ENCODE assay signal across 13 cellular contexts in genomic region chr18:73784853-73785252, GRCh38.
DNase-seq lines count a peak whose midpoint lies in the region; ATAC-seq and TF ChIP-seq lines count a peak whose summit lies in the region.
"Had no signal": no experiment of that assay in that cellular context is flagged by ENCODE, and none has a peak within 500 bp of the region (broad histone marks: within the 10 kb centered on the region; RNA-seq: fewer than 3 reads in every experiment).

No MANE protein-coding gene starts in this region.

- H3K27me3 ChIP-seq in BLaER1, result no peaks in the 10 kb centered on the region
- no peaks in the 10 kb centered on the region for H3K27me3 ChIP-seq in IMR-90 (ENCODE audit: control insufficient read depth, insufficient read depth, low read length)
- no peaks in the 10 kb centered on the region for H3K27me3 ChIP-seq in neuronal stem cell (ENCODE audit: control insufficient read depth in 3 of 3, insufficient read depth in 3 of 3, low read depth in 1 of 3, low read length in 3 of 3)
- H3K27me3 ChIP-seq in aorta (ENCODE audit: control insufficient read depth in 1 of 2, insufficient read depth in 2 of 2, low read length in 1 of 2), result no peaks in the 10 kb centered on the region
- H3K27me3 ChIP-seq in Caco-2 (replicated peaks; ENCODE audit: control insufficient read depth, insufficient read depth, low read length), result no peaks in the 10 kb centered on the region

- H3K36me3 Mint-ChIP-seq in Caco-2 (ENCODE audit: insufficient read depth, unreplicated experiment), result no peaks in the 10 kb centered on the region
- H3K36me3 Mint-ChIP-seq: CD4-positive, CD25-positive, alpha-beta regulatory T cell had no signal

- no peak overlapping the region for H4K91ac ChIP-seq in IMR-90 (ENCODE audit: insufficient read depth, low read depth, low read length)
- H4K91ac ChIP-seq in neuronal stem cell (ENCODE audit: low read depth, low read length, poor library complexity), result no peak overlapping the region

- BruUV-seq in IMR-90 (replicated peaks; lab: Mats Ljungman, UMichigan), result no TSS peak
- BruUV-seq in Caco-2 (replicated peaks; lab: Mats Ljungman, UMichigan), result no TSS peak

- H3K9me1 ChIP-seq in IMR-90 (ENCODE audit: insufficient read depth, low read length), result no peaks in the 10 kb centered on the region

- H2BK5ac ChIP-seq in IMR-90 (ENCODE audit: low read depth, low read length, poor library complexity, severe bottlenecking) (no peak overlapping the region), neuronal stem cell (ENCODE audit: low read length) (no peak overlapping the region)

- no peak for TF ChIP-seq RAD21 in IMR-90 (IDR thresholded peaks at IDR 0.05; ENCODE audit: low read length)

- CTCF ChIA-PET in IMR-90 (lab: Yijun Ruan, JAX), result interaction anchor here (1.4 kb wide), 1 partner anchor 11 kb away, joined by 3 read pairs; no protein-coding TSS in a partner anchor
- CTCF ChIA-PET in Caco-2 (lab: Charles Lee), result no interaction called here

- peaks cover 17% of the 10 kb centered on the region for H3K4me1 ChIP-seq in BLaER1
- peaks cover 2% of the 10 kb centered on the region; the same call in 1 of the 2 replicates for H3K4me1 ChIP-seq in IMR-90 (ENCODE audit: control insufficient read depth, insufficient read depth, low read length)
- no peaks in the 10 kb centered on the region for H3K4me1 ChIP-seq in neuronal stem cell (ENCODE audit: control insufficient read depth in 2 of 2, insufficient read depth in 1 of 2, low read depth in 1 of 2, low read length in 2 of 2)
- H3K4me1 ChIP-seq in aorta (ENCODE audit: control insufficient read depth in 1 of 2, insufficient read depth in 2 of 2, low read length in 2 of 2), result no peaks in the 10 kb centered on the region
- H3K4me1 ChIP-seq in Caco-2, result no peaks in the 10 kb centered on the region

- H2AK5ac ChIP-seq in IMR-90 (ENCODE audit: low read depth, low read length) (no peak overlapping the region), neuronal stem cell (ENCODE audit: low read depth, low read length) (no peak overlapping the region)

- no peak overlapping the region for H2BK12ac ChIP-seq in neuronal stem cell (ENCODE audit: low read length)

- H3K27ac ChIP-seq in BLaER1 (peak overlapping the region; percentile 59), IMR-90 (ENCODE audit: insufficient read depth, low read length) (no peak overlapping the region), neuronal stem cell (replicated peaks; ENCODE audit: low read length) (no peak overlapping the region), aorta (ENCODE audit: low read depth in 1 of 2, low read length in 2 of 2) (no peak overlapping the region)

- no peak for DNase-seq in IMR-90
- peak; percentile 34 for DNase-seq in dermis blood vessel endothelial cell
- DNase-seq in neuronal stem cell (ENCODE audit: low spot score), result no peak
- DNase-seq in aorta, result no peak
- DNase-seq in NCI-H146 (lab: John Stamatoyannopoulos, UW), result no peak
- DNase-seq in Caco-2, result no peak
- DNase-seq in left cardiac atrium, result no peak
- DNase-seq: Calu3; CD4-positive, CD25-positive, alpha-beta regulatory T cell; DMS 273 treated with DMSO at 0.1 percent for 48 hours; GOT3; H9 had no signal

- dilution Hi-C loops in IMR-90 (cut with HindIII; ENCODE audit: low sequenced_read_pairs, unreplicated experiment), result no loop called here

- H2AFZ ChIP-seq in IMR-90 (replicated peaks; ENCODE audit: low read length, poor library complexity), result no peak overlapping the region
- H2AFZ ChIP-seq in neuronal stem cell (ENCODE audit: low read length), result peak overlapping the region; percentile 45

- no peak overlapping the region for H4K5ac ChIP-seq in IMR-90 (ENCODE audit: low read depth, low read length)

- H3K36me3 ChIP-seq in BLaER1 (no peaks in the 10 kb centered on the region), IMR-90 (ENCODE audit: control insufficient read depth, insufficient read depth, low read length) (no peaks in the 10 kb centered on the region), neuronal stem cell (replicated peaks in 1 of 2; ENCODE audit: control insufficient read depth in 2 of 2, insufficient read depth in 2 of 2, low read length in 2 of 2) (no peaks in the 10 kb centered on the region), aorta (ENCODE audit: control insufficient read depth in 1 of 2, insufficient read depth in 2 of 2, low read length in 1 of 2) (no peaks in the 10 kb centered on the region), Caco-2 (ENCODE audit: control insufficient read depth, insufficient read depth, low read length) (no peaks in the 10 kb centered on the region)

- H3K4me3 ChIP-seq in BLaER1 (no peak overlapping the region), IMR-90 (ENCODE audit: insufficient read depth, low read depth, low read length) (no peak overlapping the region), neuronal stem cell (ENCODE audit: low read length in 2 of 2) (no peak overlapping the region), aorta (ENCODE audit: low read length in 2 of 2) (no peak overlapping the region), Caco-2 (ENCODE audit: low read depth, low read length) (no peak overlapping the region)

- no peak overlapping the region for H3K23ac ChIP-seq in IMR-90 (ENCODE audit: low read depth, low read length)
- no peak overlapping the region for H3K23ac ChIP-seq in neuronal stem cell (ENCODE audit: low read depth, low read length, poor library complexity)

- no peak overlapping the region for H3K27ac Mint-ChIP-seq in Caco-2 (ENCODE audit: unreplicated experiment)
- H3K27ac Mint-ChIP-seq: CD4-positive, CD25-positive, alpha-beta regulatory T cell; H9 had no signal

- no peak overlapping the region for H3K4ac ChIP-seq in IMR-90 (ENCODE audit: low read depth, low read length)
- H3K4ac ChIP-seq in neuronal stem cell (ENCODE audit: low read length), result no peak overlapping the region

- no peak overlapping the region for H3K14ac ChIP-seq in IMR-90 (replicated peaks; ENCODE audit: low read depth, low read length)
- H3K14ac ChIP-seq in neuronal stem cell (ENCODE audit: low read length), result no peak overlapping the region

- POLR2A ChIA-PET in IMR-90 (lab: Charles Lee; ENCODE audit: unreplicated experiment) (no interaction called here), Caco-2 (lab: Charles Lee) (no interaction called here)

- no peak overlapping the region for H2AK9ac ChIP-seq in IMR-90 (replicated peaks; ENCODE audit: low read depth, low read length, poor library complexity)

- H3K4me2 ChIP-seq in BLaER1 (peak overlapping the region; percentile 42), IMR-90 (ENCODE audit: low read depth, low read length) (no peak overlapping the region), neuronal stem cell (ENCODE audit: insufficient read depth, low read length, poor library complexity, severe bottlenecking) (no peak overlapping the region)

- H3K18ac ChIP-seq in IMR-90 (ENCODE audit: low read depth, low read length), result peak overlapping the region; percentile 57; the same call in 1 of the 2 replicates
- peak overlapping the region; percentile 42 for H3K18ac ChIP-seq in neuronal stem cell (ENCODE audit: low read length)

- in situ Hi-C loops in IMR-90 (cut with MboI; ENCODE audit: low sequenced_read_pairs), result no loop called here

- peaks cover 29% of the 10 kb centered on the region for H3K9me3 ChIP-seq in BLaER1
- H3K9me3 ChIP-seq in IMR-90 (ENCODE audit: control insufficient read depth, insufficient read depth, low read length), result no peaks in the 10 kb centered on the region
- H3K9me3 ChIP-seq in neuronal stem cell (replicated peaks in 1 of 2; ENCODE audit: control insufficient read depth in 2 of 2, insufficient read depth in 1 of 2, low read depth in 1 of 2, low read length in 2 of 2), result peaks cover 0 to 2% of the 10 kb centered on the region in 2 donors
- H3K9me3 ChIP-seq in aorta (ENCODE audit: control insufficient read depth, low read length), result no peaks in the 10 kb centered on the region
- no peaks in the 10 kb centered on the region for H3K9me3 ChIP-seq in Caco-2

- TF ChIP-seq CTCF in IMR-90 (conservative IDR thresholded peaks at IDR 0.05; ENCODE audit: low read depth, low read length) (no peak), Caco-2 (IDR thresholded peaks at IDR 0.05; ENCODE audit: insufficient read depth in 1 of 2, low read depth in 1 of 2, low read length in 1 of 2, severe bottlenecking in 1 of 2, unreplicated experiment in 1 of 2) (no peak)

- no peak overlapping the region for H2BK20ac ChIP-seq in IMR-90 (ENCODE audit: low read depth, low read length)

- intact Hi-C loops in IMR-90 (cut with micrococcal nuclease) (no loop called here), aorta (cut with DNase I) (no loop called here), Caco-2 (cut with micrococcal nuclease; ENCODE audit: unreplicated experiment) (no loop called here), left cardiac atrium (cut with DNase I) (no loop called here)

- no peak overlapping the region for H2BK120ac ChIP-seq in IMR-90 (ENCODE audit: low read depth, low read length)
- no peak overlapping the region for H2BK120ac ChIP-seq in neuronal stem cell (ENCODE audit: low read depth, low read length)

- ATAC-seq in IMR-90 (ENCODE audit: low read depth) (no peak), aorta (ENCODE audit: low FRiP score) (no peak), left cardiac atrium (no peak)

- peaks cover 5% of the 10 kb centered on the region for H3K27me3 Mint-ChIP-seq in Caco-2 (ENCODE audit: insufficient read depth, unreplicated experiment)
- H3K27me3 Mint-ChIP-seq: CD4-positive, CD25-positive, alpha-beta regulatory T cell had no signal

- H4K20me1 ChIP-seq in BLaER1, result no peaks in the 10 kb centered on the region
- H4K20me1 ChIP-seq in IMR-90 (ENCODE audit: insufficient read depth, low read length), result no peaks in the 10 kb centered on the region

- 40% methylated on average over 1 of the region's 8 CpGs; no CpG with 5 or more reads in 1 of the 2 experiments for WGBS in IMR-90 (ENCODE audit: extremely low coverage in 2 of 2, insufficient read length in 1 of 2), 2 experiments
- no CpG with 5 or more reads among the region's 8 CpGs for WGBS in neuronal stem cell (ENCODE audit: extremely low coverage in 2 of 2, insufficient read length in 2 of 2, insufficient replicate concordance in 1 of 2), 2 donors
- 82 to 86% methylated on average over 8 of the region's 8 CpGs for WGBS in aorta, 2 donors

- H3K9me3 Mint-ChIP-seq in Caco-2 (ENCODE audit: unreplicated experiment), result no peaks in the 10 kb centered on the region
- H3K9me3 Mint-ChIP-seq: CD4-positive, CD25-positive, alpha-beta regulatory T cell had no signal

- H4K8ac ChIP-seq in IMR-90 (ENCODE audit: low read depth in 2 of 2, low read length in 2 of 2) (peak overlapping the region in 1 of 2 experiments; percentile 25; a peak in 1 of 4 replicates), neuronal stem cell (ENCODE audit: low read depth, low read length) (no peak overlapping the region)

- H3K4me3 Mint-ChIP-seq in Caco-2 (ENCODE audit: unreplicated experiment), result no peak overlapping the region
- H3K4me3 Mint-ChIP-seq: CD4-positive, CD25-positive, alpha-beta regulatory T cell; H9 had no signal

- H3K9ac ChIP-seq in BLaER1 (no peak overlapping the region), IMR-90 (ENCODE audit: low read depth, low read length) (no peak overlapping the region), neuronal stem cell (ENCODE audit: low read depth, low read length, poor library complexity) (no peak overlapping the region)

- H2BK15ac ChIP-seq in IMR-90 (ENCODE audit: low read depth, low read length), result no peak overlapping the region
- H2BK15ac ChIP-seq in neuronal stem cell (ENCODE audit: low read length), result no peak overlapping the region

- H3K79me1 ChIP-seq in IMR-90 (ENCODE audit: low read depth in 1 of 2, low read length in 2 of 2), result no peaks in the 10 kb centered on the region
- H3K79me1 ChIP-seq in neuronal stem cell (ENCODE audit: low read depth, low read length), result no peaks in the 10 kb centered on the region

- no peak overlapping the region for H3K56ac ChIP-seq in IMR-90 (ENCODE audit: extremely low read depth, insufficient read depth, low read length)

- no peaks in the 10 kb centered on the region for H3K4me1 Mint-ChIP-seq in Caco-2 (ENCODE audit: low read depth, unreplicated experiment)
- H3K4me1 Mint-ChIP-seq: CD4-positive, CD25-positive, alpha-beta regulatory T cell had no signal

- TF ChIP-seq POLR2A in IMR-90 (IDR thresholded peaks at IDR 0.05; ENCODE audit: low read depth, low read length), result no peak
